Comparison of ENCODE assay signal across 14 cellular contexts in genomic region chr7:27146491-27147210, GRCh38. TPM values are rescaled to one million over a fixed set of nuclear protein-coding genes. Genes with fewer than 3 reads are reported as not detected.
A peak's percentile ranks its signal among the peaks of the same experiment; 100 is the strongest.
DNase-seq lines count a peak whose midpoint lies in the region; TF ChIP-seq lines count a peak whose summit lies in the region.
"Had no signal": no experiment of that assay in that cellular context is flagged by ENCODE, and none has a peak within 500 bp of the region (broad histone marks: within the 10 kb centered on the region; RNA-seq: fewer than 3 reads in every experiment).

No MANE protein-coding gene starts in this region.

- H3K4me3 ChIP-seq in colonic mucosa (no peak overlapping the region), subcutaneous abdominal adipose tissue (ENCODE audit: low read depth in 1 of 5, low read length in 5 of 5) (peak overlapping the region; percentile 62 to 90 (median 65))
- H3K4me3 ChIP-seq: GM12878 had no signal

- H3K9me3 ChIP-seq in colonic mucosa (no peaks in the 10 kb centered on the region), subcutaneous abdominal adipose tissue (ENCODE audit: control insufficient read depth in 5 of 5, low read length in 5 of 5) (no peaks in the 10 kb centered on the region)

- H3K9ac ChIP-seq in colonic mucosa (ENCODE audit: low read depth in 2 of 2, low read length in 2 of 2) = peak overlapping the region; percentile 40 to 100
- H3K9ac ChIP-seq in subcutaneous abdominal adipose tissue (ENCODE audit: low read length in 5 of 5) = peak overlapping the region in 4 of 5 donors; percentile 41 to 74 (median 61)

- in situ Hi-C loops in GM13976 (cut with MboI; ENCODE audit: low sequenced_read_pairs, unreplicated experiment) = no loop called here

- H3K27me3 ChIP-seq in colonic mucosa (no peaks in the 10 kb centered on the region), subcutaneous abdominal adipose tissue (ENCODE audit: control insufficient read depth in 5 of 5, insufficient read depth in 4 of 5, low read length in 5 of 5) (peaks cover 0 to 7% (median 0%) of the 10 kb centered on the region in 5 donors)

- H3K36me3 Mint-ChIP-seq in IgD-negative memory B cell (no peaks in the 10 kb centered on the region), mesothelial cell of epicardium (peaks cover 21% of the 10 kb centered on the region)

- H3K4me3 Mint-ChIP-seq in IgD-negative memory B cell (peak overlapping the region in 2 of 4 donors; percentile 43 to 89), mesothelial cell of epicardium (peak overlapping the region; percentile 87)

- H3K4me1 Mint-ChIP-seq in IgD-negative memory B cell (peaks cover 15 to 21% (median 19%) of the 10 kb centered on the region in 3 donors), mesothelial cell of epicardium (peaks cover 68% of the 10 kb centered on the region)

- H3K27ac ChIP-seq in colonic mucosa (peak overlapping the region; percentile 97), subcutaneous abdominal adipose tissue (ENCODE audit: low read depth, low read length) (peak overlapping the region; percentile 95)
- H3K27ac ChIP-seq: C4-2B had no signal

- H3K27ac Mint-ChIP-seq in IgD-negative memory B cell (peak overlapping the region in 2 of 3 donors; percentile 59 to 98), mesothelial cell of epicardium (peak overlapping the region; percentile 99)
- H3K27ac Mint-ChIP-seq: activated naive CD4-positive, alpha-beta T cell treated with anti-CD3 and anti-CD28 coated beads for 36 hours had no signal

- peak; percentile 31 for DNase-seq in colonic mucosa
- peak in 1 of 2 experiments; percentile 37 for DNase-seq in mesothelial cell of epicardium (ENCODE audit: low spot score in 2 of 2, unreplicated experiment in 2 of 2)
- DNase-seq in medulla oblongata (ENCODE audit: extremely low spot score) = no peak
- no peak for DNase-seq in amniotic stem cell (lab: John Stamatoyannopoulos, UW)
- DNase-seq in GM13976 (ENCODE audit: low spot score) = no peak
- DNase-seq in stimulated activated CD8-positive, alpha-beta memory T cell treated with anti-CD3 and anti-CD28 coated beads, Interleukin-4, amount 100 ng/mL, for 48 hours = no peak
- DNase-seq: activated naive CD4-positive, alpha-beta T cell treated with anti-CD3 and anti-CD28 coated beads for 36 hours; NCI-H2029; stimulated activated CD4-positive, alpha-beta T cell treated with anti-CD3 and anti-CD28 coated beads, Interleukin-2, amount 100 ng/mL, for 48 hours had no signal

- peaks cover 17% of the 10 kb centered on the region for H3K4me1 ChIP-seq in colonic mucosa
- H3K4me1 ChIP-seq in subcutaneous abdominal adipose tissue (ENCODE audit: control insufficient read depth in 5 of 5, insufficient read depth in 5 of 5, low read length in 5 of 5) = peaks cover 11 to 91% (median 87%) of the 10 kb centered on the region in 5 donors

- TF ChIP-seq CTCF in colonic mucosa (IDR thresholded peaks at IDR 0.05) (no peak), mesothelial cell of epicardium (IDR thresholded peaks at IDR 0.05; ENCODE audit: unreplicated experiment) (no peak), GM13976 (IDR thresholded peaks at IDR 0.05; ENCODE audit: borderline replicate concordance, control extremely low read depth, extremely low read depth, insufficient read depth, missing control alignments) (no peak)

- H3K27me3 Mint-ChIP-seq in IgD-negative memory B cell (peaks cover 52% of the 10 kb centered on the region), mesothelial cell of epicardium (ENCODE audit: low read depth) (peaks cover 6% of the 10 kb centered on the region)

- intact Hi-C loops in colonic mucosa (cut with DNase I) = no loop called here

- H3K9me3 Mint-ChIP-seq in IgD-negative memory B cell (no peaks in the 10 kb centered on the region), mesothelial cell of epicardium (no peaks in the 10 kb centered on the region)
- H3K9me3 Mint-ChIP-seq: activated naive CD4-positive, alpha-beta T cell treated with anti-CD3 and anti-CD28 coated beads for 36 hours had no signal

- no peaks in the 10 kb centered on the region for H3K36me3 ChIP-seq in colonic mucosa
- H3K36me3 ChIP-seq in subcutaneous abdominal adipose tissue (ENCODE audit: control insufficient read depth in 5 of 5, insufficient read depth in 5 of 5, low read length in 5 of 5) = peaks cover 0 to 22% (median 16%) of the 10 kb centered on the region in 5 donors

RNA-seq across cellular contexts. Expression of gene HOXA6, which starts 0.9 kb away (rescaled TPM):
- polyA plus RNA-seq in IgD-negative memory B cell = 0.39 TPM
- total RNA-seq in colonic mucosa (10 to 100 TPM; 10.9 to 29.6 TPM), mesothelial cell of epicardium (43.7 to 45.6 TPM (median 44.4 TPM) in 3 replicates)
- total RNA-seq: activated naive CD4-positive, alpha-beta T cell treated with anti-CD3 and anti-CD28 coated beads for 36 hours; GM12878 had no signal

RNA-seq across cellular contexts. Expression of gene HOXA5, which starts 3.2 kb away (rescaled TPM):
- polyA plus RNA-seq in IgD-negative memory B cell = not detected
- total RNA-seq in colonic mucosa (10 to 100 TPM in 1 of 2 donors, 1 to 10 TPM in 1; 9.6 to 18.7 TPM), mesothelial cell of epicardium (128 to 133 TPM (median 133 TPM) in 3 replicates)
- total RNA-seq: activated naive CD4-positive, alpha-beta T cell treated with anti-CD3 and anti-CD28 coated beads for 36 hours had no signal

RNA-seq across cellular contexts. Expression of gene HOXA3, which starts 5.7 kb away (rescaled TPM):
- not detected for polyA plus RNA-seq in IgD-negative memory B cell
- total RNA-seq in colonic mucosa = 10 to 100 TPM; 13.3 to 14.1 TPM
- total RNA-seq in mesothelial cell of epicardium = 197 to 209 TPM (median 201 TPM) in 3 replicates
- total RNA-seq: activated naive CD4-positive, alpha-beta T cell treated with anti-CD3 and anti-CD28 coated beads for 36 hours; GM12878 had no signal

RNA-seq across cellular contexts. Expression of gene HOXA7, which starts 9.8 kb away (rescaled TPM):
- 1.0 TPM for polyA plus RNA-seq in IgD-negative memory B cell
- total RNA-seq in colonic mucosa (10 to 100 TPM; 21.9 to 24.4 TPM), mesothelial cell of epicardium (17.4 to 18.9 TPM (median 17.9 TPM) in 3 replicates)
- total RNA-seq: activated naive CD4-positive, alpha-beta T cell treated with anti-CD3 and anti-CD28 coated beads for 36 hours; GM12878; SK-MEL-5 had no signal
- polyA plus RNA-seq: GM12878 had no signal

RNA-seq across cellular contexts. Expression of gene HOXA4, which starts 16.1 kb away (rescaled TPM):
- polyA plus RNA-seq in IgD-negative memory B cell = not detected
- total RNA-seq in colonic mucosa (1 to 10 TPM; 3.3 to 4.5 TPM), mesothelial cell of epicardium (51.0 to 55.9 TPM (median 54.7 TPM) in 3 replicates)
- total RNA-seq: GM12878 had no signal

Comparison
In these comparisons a context has a peak if more than half of its experiments do, and no peak if none do; other contexts are left out.
1. RNA of gene HOXA3, which starts 5.7 kb away (total RNA-seq): 197 to 209 TPM in mesothelial cell of epicardium; 13.3 to 14.1 TPM in colonic mucosa; every median in the first group is over 10 times any median in the second.